ENCODE assay signal across 1 cellular context in genomic region chr2:10798783-10799182, GRCh38.
TF ChIP-seq lines count a peak whose summit lies in the region.

No MANE protein-coding gene starts in this region.

TF ChIP-seq in H1, 55 proteins besides CTCF, POLR2A, EP300 and RAD21 (continued from another document):
- TF ChIP-seq EGR1 (IDR thresholded peaks at IDR 0.05; ENCODE audit: borderline replicate concordance, low read depth, low read length), result no peak
- no peak for TF ChIP-seq PHF8 (conservative IDR thresholded peaks at IDR 0.05; ENCODE audit: low read depth, low read length)
- no peak for TF ChIP-seq BRCA1 (IDR thresholded peaks at IDR 0.05; ENCODE audit: low read depth, low read length)
- TF ChIP-seq RXRA (IDR thresholded peaks at IDR 0.05; ENCODE audit: insufficient read depth, low read depth, low read length), result no peak
- no peak for TF ChIP-seq SIX5 (IDR thresholded peaks at IDR 0.05; ENCODE audit: low read depth, low read length)
- TF ChIP-seq USF2 (IDR thresholded peaks at IDR 0.05; ENCODE audit: low read length), result no peak
- no peak for TF ChIP-seq CBX8 (IDR thresholded peaks at IDR 0.05; ENCODE audit: borderline replicate concordance, low read depth, low read length)
- no peak for TF ChIP-seq NRF1 (IDR thresholded peaks at IDR 0.05; ENCODE audit: low read depth, low read length)
- no peak for TF ChIP-seq TEAD4 (IDR thresholded peaks at IDR 0.05; ENCODE audit: low read depth, low read length)
- TF ChIP-seq CEBPB (IDR thresholded peaks at IDR 0.05; ENCODE audit: low read depth, low read length), result no peak
- no peak for TF ChIP-seq CREB1 (IDR thresholded peaks at IDR 0.05)
- TF ChIP-seq JUND (IDR thresholded peaks at IDR 0.05; ENCODE audit: low read length), result no peak
- TF ChIP-seq CHD2 (IDR thresholded peaks at IDR 0.05; ENCODE audit: low read length), result no peak
- TF ChIP-seq TAF7 (optimal IDR thresholded peaks at IDR 0.05; ENCODE audit: borderline replicate concordance, low read depth, low read length), result no peak
- no peak for TF ChIP-seq BCL11A (IDR thresholded peaks at IDR 0.05; ENCODE audit: low read depth in 2 of 2, low read length in 2 of 2)
- no peak for TF ChIP-seq NANOG (IDR thresholded peaks at IDR 0.05; ENCODE audit: insufficient read depth, low read depth, low read length, poor library complexity, severe bottlenecking)
- no peak for TF ChIP-seq MAX (IDR thresholded peaks at IDR 0.05)
- TF ChIP-seq RFX5 (IDR thresholded peaks at IDR 0.05; ENCODE audit: borderline replicate concordance, low read depth, low read length), result no peak
